1 cellular context compared by ENCODE assay signal in genomic region chr6:35096129-35096852, GRCh38.
TF ChIP-seq lines count a peak whose summit lies in the region.

No MANE protein-coding gene starts in this region.

TF ChIP-seq in HEK293, 187 proteins besides CTCF, POLR2A, EP300 and RAD21 (continued from another document):
- no peak for TF ChIP-seq KLF10 (tag by site-specific recombination; IDR thresholded peaks at IDR 0.05)
- no peak for TF ChIP-seq ELK4 (IDR thresholded peaks at IDR 0.05; ENCODE audit: borderline replicate concordance, low read depth, low read length)
- 0 out of 2 replicates have a peak, but pooled peaks have one; percentile 29 for TF ChIP-seq ZNF664 (tag by site-specific recombination; IDR thresholded peaks at IDR 0.05)
- 0 out of 2 replicates have a peak, but pooled peaks have one; percentile 32 for TF ChIP-seq ZNF366 (tag by site-specific recombination; conservative IDR thresholded peaks at IDR 0.05)
- no peak for TF ChIP-seq ZNF140 (tag by site-specific recombination; IDR thresholded peaks at IDR 0.05)
- TF ChIP-seq PRDM6 (tag by site-specific recombination; IDR thresholded peaks at IDR 0.05), result peak; percentile 73
TF ChIP-seq in HEK293: peak in this region for 20.
